In the genomic region with DNA sequence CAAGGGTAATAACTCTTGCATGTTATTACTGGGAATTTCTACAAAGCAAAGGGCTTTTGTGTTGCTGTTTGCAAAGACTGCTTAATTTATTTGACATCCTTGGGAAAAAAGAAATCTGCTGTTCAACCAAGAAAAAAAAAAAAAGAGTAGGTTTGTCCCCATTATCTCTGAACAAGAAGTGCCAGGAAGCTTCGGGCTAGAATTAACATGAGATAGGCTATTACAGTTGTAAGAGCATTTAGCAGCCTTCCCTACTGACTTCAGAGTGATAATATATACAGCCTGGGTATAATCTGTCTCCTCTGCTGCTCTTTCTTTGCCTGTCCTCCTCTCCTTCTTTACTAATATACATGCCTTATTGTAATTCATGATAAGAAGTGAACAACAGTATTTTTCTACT, we compare ENCODE assay signal across 31 cellular contexts.
"Had no signal": no experiment of that assay in that cellular context is flagged by ENCODE, and none has a peak within 500 bp of the region (broad histone marks: within the 10 kb centered on the region; RNA-seq: fewer than 3 reads in every experiment).

No MANE protein-coding gene starts in this region.

- H3K4me3 Mint-ChIP-seq: activated B cell treated with CpG ODN at 0.5 μM for 24 hours; activated CD4-positive, alpha-beta T cell treated with anti-CD3 and anti-CD28 coated beads for 36 hours; activated naive CD8-positive, alpha-beta T cell; naive thymus-derived CD4-positive, alpha-beta T cell; neural crest cell; stimulated activated naive B cell treated with anti-CD40 and anti-IgM and Interleukin-4, amounts not matched to agents 10 μg/mL and 1 μg/mL and 100 μg/mL, for 72 hours; T-helper 1 cell treated with Interleukin-12 subunit alpha and Interleukin-12 subunit beta and Interleukin-4 antibody, amounts not matched to agents 30 μg/mL and 1 μg/mL, for 36 hours had no signal

- H3K9me3 ChIP-seq: esophagus squamous epithelium, stomach, thyroid gland, upper lobe of left lung, vagina had no signal

- H3K27ac Mint-ChIP-seq: activated B cell treated with CpG ODN at 0.5 μM for 24 hours; activated CD4-positive, alpha-beta T cell treated with anti-CD3 and anti-CD28 coated beads for 36 hours; activated naive CD8-positive, alpha-beta T cell; naive thymus-derived CD4-positive, alpha-beta T cell; stimulated activated naive B cell treated with anti-CD40 and anti-IgM and Interleukin-4, amounts not matched to agents 10 μg/mL and 1 μg/mL and 100 μg/mL, for 72 hours; T-helper 1 cell treated with Interleukin-12 subunit alpha and Interleukin-12 subunit beta and Interleukin-4 antibody, amounts not matched to agents 30 μg/mL and 1 μg/mL, for 36 hours had no signal

- H3K27ac ChIP-seq: epithelial cell of prostate, esophagus squamous epithelium, parathyroid adenoma, stomach, thyroid gland, upper lobe of left lung, vagina had no signal

- H2AFZ ChIP-seq: parathyroid adenoma had no signal

- H3K27me3 ChIP-seq: esophagus squamous epithelium, stomach, thyroid gland, upper lobe of left lung, vagina had no signal

- H3K9ac ChIP-seq: parathyroid adenoma had no signal

- H3K4me1 Mint-ChIP-seq: activated B cell treated with CpG ODN at 0.5 μM for 24 hours; stimulated activated naive B cell treated with anti-CD40 and anti-IgM and Interleukin-4, amounts not matched to agents 10 μg/mL and 1 μg/mL and 100 μg/mL, for 72 hours had no signal

- H3K79me2 ChIP-seq: parathyroid adenoma had no signal

- H3K4me1 ChIP-seq: parathyroid adenoma, stomach, thyroid gland, upper lobe of left lung, vagina had no signal

- H3K4me3 ChIP-seq: esophagus squamous epithelium, stomach, thyroid gland, upper lobe of left lung, vagina had no signal

- H3K36me3 ChIP-seq: esophagus squamous epithelium, stomach, thyroid gland, upper lobe of left lung, vagina had no signal

- ATAC-seq: activated CD4-positive, alpha-beta T cell treated with anti-CD3 and anti-CD28 coated beads for 36 hours; left cardiac atrium; naive thymus-derived CD4-positive, alpha-beta T cell; right cardiac atrium; stimulated activated naive B cell treated with anti-CD40 and anti-IgM and Interleukin-4, amounts not matched to agents 10 μg/mL and 1 μg/mL and 100 μg/mL, for 72 hours had no signal

- H3K9me3 Mint-ChIP-seq: activated B cell treated with CpG ODN at 0.5 μM for 24 hours; naive thymus-derived CD4-positive, alpha-beta T cell; neural crest cell; stimulated activated naive B cell treated with anti-CD40 and anti-IgM and Interleukin-4, amounts not matched to agents 10 μg/mL and 1 μg/mL and 100 μg/mL, for 72 hours; T-helper 1 cell treated with Interleukin-12 subunit alpha and Interleukin-12 subunit beta and Interleukin-4 antibody, amounts not matched to agents 30 μg/mL and 1 μg/mL, for 36 hours had no signal

- DNase-seq: activated B cell treated with CpG ODN at 0.5 μM for 24 hours; activated CD4-positive, alpha-beta T cell treated with anti-CD3 and anti-CD28 coated beads for 36 hours; activated CD4-positive, alpha-beta T cell treated with anti-CD3 and anti-CD28 coated beads, Interleukin-2, amount 50 U/mL, for 4 hours; activated effector memory CD4-positive, alpha-beta T cell treated with Interleukin-2 at 50 U/mL for 16 hours; activated naive CD4-positive, alpha-beta T cell treated with Interleukin-2 at 50 U/mL for 16 hours; anterior cingulate cortex; dermis blood vessel endothelial cell; effector CD4-positive, alpha-beta T cell; esophagus squamous epithelium; foreskin melanocyte; islet precursor cell; left cardiac atrium; midbrain; naive thymus-derived CD4-positive, alpha-beta T cell; nucleus accumbens; right cardiac atrium; stimulated activated CD4-positive, alpha-beta T cell treated with anti-CD3 and anti-CD28 coated beads, Interleukin-15, amount 100 ng/mL, for 24 hours; stimulated activated CD4-positive, alpha-beta T cell treated with anti-CD3 and anti-CD28 coated beads, Interleukin-2, amount 100 ng/mL, for 24 hours; stimulated activated naive B cell treated with anti-CD40 and anti-IgM and Interleukin-4, amounts not matched to agents 10 μg/mL and 1 μg/mL and 100 μg/mL, for 72 hours; stomach; T-helper 9 cell; thyroid gland; upper lobe of left lung had no signal

- FAIRE-seq: colon, TTC549 had no signal

- H3K36me3 Mint-ChIP-seq: activated naive CD8-positive, alpha-beta T cell; naive thymus-derived CD4-positive, alpha-beta T cell; stimulated activated naive B cell treated with anti-CD40 and anti-IgM and Interleukin-4, amounts not matched to agents 10 μg/mL and 1 μg/mL and 100 μg/mL, for 72 hours had no signal
